Comparison of ENCODE assay signal across 17 cellular contexts in genomic region chr15:33256874-33257273, GRCh38. TPM values are rescaled to one million over a fixed set of nuclear protein-coding genes. Genes with fewer than 3 reads are reported as not detected.
DNase-seq lines count a peak whose midpoint lies in the region; ATAC-seq and TF ChIP-seq lines count a peak whose summit lies in the region.
"Had no signal": no experiment of that assay in that cellular context is flagged by ENCODE, and none has a peak within 500 bp of the region (broad histone marks: within the 10 kb centered on the region; RNA-seq: fewer than 3 reads in every experiment).

No MANE protein-coding gene starts in this region.

- intact Hi-C loops in esophagus muscularis mucosa (cut with DNase I): no loop called here
- intact Hi-C loops in sigmoid colon (cut with DNase I): no loop called here

- H3K4me3 Mint-ChIP-seq in WTC11: no peak overlapping the region
- H3K4me3 Mint-ChIP-seq: CD4-positive, alpha-beta memory T cell; HFFc6 had no signal

- TF ChIP-seq CTCF in WTC11 (IDR thresholded peaks at IDR 0.05) (no peak), esophagus muscularis mucosa (IDR thresholded peaks at IDR 0.05) (no peak), sigmoid colon (IDR thresholded peaks at IDR 0.05) (no peak)

- DNase-seq in H7 (peak; percentile 24), WTC11 (ENCODE audit: low spot score) (peak; percentile 36), esophagus muscularis mucosa (ENCODE audit: extremely low spot score) (peak; percentile 64), sigmoid colon (no peak), activated gamma-delta T cell (lab: John Stamatoyannopoulos, UW) (no peak)
- DNase-seq: C1 segment of cervical spinal cord; CD4-positive, alpha-beta memory T cell; COR-L47; DMS153; DND-41; GM23248; HFFc6 had no signal

- H3K36me3 Mint-ChIP-seq in WTC11: no peaks in the 10 kb centered on the region
- H3K36me3 Mint-ChIP-seq: CD4-positive, alpha-beta memory T cell had no signal

- no peaks in the 10 kb centered on the region for H3K4me1 ChIP-seq in esophagus muscularis mucosa
- no peaks in the 10 kb centered on the region for H3K4me1 ChIP-seq in sigmoid colon
- H3K4me1 ChIP-seq: HAP-1 had no signal

- WGBS in esophagus muscularis mucosa: 70% methylated on average over 10 of the region's 10 CpGs
- WGBS in sigmoid colon, 2 donors: 79 to 83% methylated on average over 10 of the region's 10 CpGs

- POLR2A ChIA-PET in WTC11 (lab: Charles Lee): no interaction called here

- H3K27me3 Mint-ChIP-seq in WTC11 (ENCODE audit: low read depth): peaks cover 9% of the 10 kb centered on the region

- no peak overlapping the region for H3K27ac Mint-ChIP-seq in WTC11
- H3K27ac Mint-ChIP-seq: CD4-positive, alpha-beta memory T cell; HFFc6 had no signal

- H3K36me3 ChIP-seq in H7 (replicated peaks; ENCODE audit: control insufficient read depth, insufficient read depth, low read length) (no peaks in the 10 kb centered on the region), esophagus muscularis mucosa (no peaks in the 10 kb centered on the region), sigmoid colon (no peaks in the 10 kb centered on the region)
- H3K36me3 ChIP-seq: HAP-1 had no signal

- H3K4me3 ChIP-seq in H7 (ENCODE audit: insufficient read depth, low read depth, low read length) (no peak overlapping the region), esophagus muscularis mucosa (no peak overlapping the region), sigmoid colon (no peak overlapping the region)
- H3K4me3 ChIP-seq: GM23248, HAP-1 had no signal

- no peak for ATAC-seq in WTC11
- ATAC-seq in HG03571 (IDR thresholded peaks at IDR 0.05; ENCODE audit: unreplicated experiment): no peak

- CTCF ChIA-PET in WTC11 (lab: Charles Lee): interaction anchor here (1.1 kb wide), 2 partner anchors 14 to 36 kb away, joined by 3 to 4 read pairs; no protein-coding TSS in a partner anchor

- TF ChIP-seq POLR2A in esophagus muscularis mucosa (IDR thresholded peaks at IDR 0.05; ENCODE audit: low read depth) (no peak), sigmoid colon (IDR thresholded peaks at IDR 0.05) (no peak)

- TF ChIP-seq EP300 in esophagus muscularis mucosa (IDR thresholded peaks at IDR 0.05) (no peak), sigmoid colon (IDR thresholded peaks at IDR 0.05) (no peak)

- H3K27ac ChIP-seq in esophagus muscularis mucosa (replicated peaks in 1 of 4) (no peak overlapping the region), sigmoid colon (no peak overlapping the region)
- H3K27ac ChIP-seq: GM23248 had no signal

- H3K9me3 ChIP-seq in esophagus muscularis mucosa: no peaks in the 10 kb centered on the region
- H3K9me3 ChIP-seq in sigmoid colon: no peaks in the 10 kb centered on the region
- H3K9me3 ChIP-seq: HAP-1 had no signal

- no peaks in the 10 kb centered on the region for H3K27me3 ChIP-seq in H7 (ENCODE audit: control insufficient read depth, insufficient read depth, low read length)
- peaks cover 0 to 8% (median 0%) of the 10 kb centered on the region in 4 donors for H3K27me3 ChIP-seq in esophagus muscularis mucosa
- H3K27me3 ChIP-seq in sigmoid colon: no peaks in the 10 kb centered on the region

- H3K4me1 Mint-ChIP-seq in WTC11: peaks cover 7% of the 10 kb centered on the region
- H3K4me1 Mint-ChIP-seq: CD4-positive, alpha-beta memory T cell had no signal

- peaks cover 4% of the 10 kb centered on the region; the same call in 1 of the 2 replicates for H3K9me3 Mint-ChIP-seq in WTC11
- H3K9me3 Mint-ChIP-seq: HFFc6 had no signal

TF ChIP-seq in WTC11, 78 proteins besides CTCF, POLR2A, EP300 and RAD21 (continues in another document):
- TF ChIP-seq KAT7 (CRISPR knock-in tag; IDR thresholded peaks at IDR 0.05; ENCODE audit: borderline replicate concordance) (no peak), ERG (CRISPR knock-in tag; IDR thresholded peaks at IDR 0.05) (no peak), CBFB (CRISPR knock-in tag; IDR thresholded peaks at IDR 0.05; ENCODE audit: low read depth) (no peak), GTF2I (CRISPR knock-in tag; conservative IDR thresholded peaks at IDR 0.05) (no peak), PRRX2 (CRISPR knock-in tag; IDR thresholded peaks at IDR 0.05) (no peak), USF1 (CRISPR knock-in tag; IDR thresholded peaks at IDR 0.05) (no peak), ATF6 (CRISPR knock-in tag; IDR thresholded peaks at IDR 0.05) (no peak), PRDM15 (CRISPR knock-in tag; IDR thresholded peaks at IDR 0.05) (no peak), FOXJ3 (CRISPR knock-in tag; IDR thresholded peaks at IDR 0.05; ENCODE audit: borderline replicate concordance) (no peak), ZNF232 (CRISPR knock-in tag; IDR thresholded peaks at IDR 0.05) (no peak), HMGXB4 (CRISPR knock-in tag; IDR thresholded peaks at IDR 0.05) (no peak)

RNA-seq across cellular contexts. Expression of gene RYR3, which starts 53.9 kb away (rescaled TPM):
- 0.59 and 0.69 TPM in 2 replicates for total RNA-seq in H7 (2014; rRNA removed; shearing (Covaris generic))
- total RNA-seq in WTC11 (2021): 0.92 to 1.4 TPM (median 1.2 TPM) in 3 replicates
- 1 to 10 TPM; 3.7 to 7.2 (median 4.5) TPM for total RNA-seq in esophagus muscularis mucosa
- total RNA-seq in sigmoid colon: 10 to 100 TPM in 3 of 4 donors, 1 to 10 TPM in 1; 9.5 to 29.1 (median 15.8) TPM
- polyA plus RNA-seq in sigmoid colon: under 1 TPM in 2 of 3 donors, not detected in 1; 0.38 to 0.60 TPM
- total RNA-seq: A172; A673; CD4-positive, alpha-beta memory T cell; GM23248; HFFc6 had no signal
- polyA plus RNA-seq: BJ had no signal

Comparison
In these comparisons a context has a peak if more than half of its experiments do, and no peak if none do; other contexts are left out.
1. DNase-seq: peak in H7 (single experiment), WTC11 (single experiment) and esophagus muscularis mucosa (single experiment); none in sigmoid colon (single experiment) and activated gamma-delta T cell (single experiment).